ENCODE assay signal across 8 cellular contexts in the genomic region with DNA sequence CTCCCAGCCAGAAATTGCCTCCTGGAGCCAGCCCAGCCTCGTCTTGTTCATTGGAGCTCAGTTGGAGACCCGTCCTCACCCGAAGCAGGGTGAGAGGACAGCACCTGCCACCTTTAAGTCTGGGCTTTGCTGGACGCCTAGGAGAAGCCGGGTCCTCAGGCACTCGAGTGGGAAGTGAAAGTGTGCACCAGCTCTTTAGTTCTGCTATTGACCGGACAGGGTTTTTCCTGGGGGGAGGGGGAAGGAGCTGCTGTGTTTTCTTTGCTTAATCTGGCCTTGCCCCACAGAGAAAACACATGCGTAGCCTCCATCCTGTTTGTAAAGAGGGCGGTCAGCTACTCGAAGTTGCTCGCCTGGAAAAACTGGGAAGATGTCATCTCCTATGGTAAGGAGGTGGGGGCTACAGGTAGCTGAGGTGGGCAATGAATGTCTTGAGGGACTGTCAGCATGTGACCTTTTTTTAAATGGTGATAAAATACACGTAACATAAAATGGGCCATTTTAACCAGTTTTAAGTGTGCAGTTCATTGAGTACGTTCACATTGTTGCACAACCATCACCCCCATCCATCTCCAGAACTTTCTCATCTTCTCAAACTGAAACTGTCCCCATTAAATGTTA. TPM values are rescaled to one million over a fixed set of nuclear protein-coding genes. Genes with fewer than 3 reads are reported as not detected.
DNase-seq lines count a peak whose midpoint lies in the region; ATAC-seq and TF ChIP-seq lines count a peak whose summit lies in the region.

No MANE protein-coding gene starts in this region.

- ATAC-seq in GM21619 (IDR thresholded peaks at IDR 0.05; ENCODE audit: unreplicated experiment) = peak; percentile 47
- peak; percentile 28 to 78 (median 60) for ATAC-seq in heart left ventricle

- no peaks in the 10 kb centered on the region for H3K27me3 ChIP-seq in heart left ventricle
- H3K27me3 ChIP-seq in testis = no peaks in the 10 kb centered on the region

- H3K36me3 ChIP-seq in heart left ventricle (no peaks in the 10 kb centered on the region), testis (ENCODE audit: low read depth, missing control alignments) (no peaks in the 10 kb centered on the region)

- WGBS in heart left ventricle, 4 donors = 60 to 70% (median 65%) methylated on average over 12 to 13 of the region's 13 CpGs
- WGBS in testis, 2 donors = 73 to 87% methylated on average over 13 of the region's 13 CpGs

- H3K9me3 ChIP-seq in heart left ventricle (no peaks in the 10 kb centered on the region), testis (no peaks in the 10 kb centered on the region)

- DNase-seq in GM10266 (ENCODE audit: extremely low spot score) = peak; percentile 79
- peak; percentile 93 for DNase-seq in NB4 (ENCODE audit: low read depth)
- peak in 4 of 5 donors; percentile 57 to 75 (median 70) for DNase-seq in heart left ventricle
- DNase-seq in testis = peak; percentile 44
- no peak for DNase-seq in NCI-H2081 (lab: John Stamatoyannopoulos, UW)
- no peak for DNase-seq in mesenteric fat pad (ENCODE audit: low spot score)
- DNase-seq in NCI-H1048 (lab: John Stamatoyannopoulos, UW) = no peak

- no peak for TF ChIP-seq POLR2A in NB4 (IDR thresholded peaks at IDR 0.05; ENCODE audit: extremely low read depth, insufficient read length)
- no peak for TF ChIP-seq POLR2A in heart left ventricle (IDR thresholded peaks at IDR 0.05)
- no peak for TF ChIP-seq POLR2A in testis (IDR thresholded peaks at IDR 0.05)

- H3K4me1 ChIP-seq in heart left ventricle (peaks cover 0 to 98% (median 41%) of the 10 kb centered on the region in 12 donors), testis (peaks cover 3% of the 10 kb centered on the region)

- H3K27ac ChIP-seq in heart left ventricle = peak overlapping the region in 10 of 12 donors; percentile 14 to 90 (median 48)
- no peak overlapping the region for H3K27ac ChIP-seq in testis

- TF ChIP-seq CTCF in GM10266 (IDR thresholded peaks at IDR 0.05; ENCODE audit: control insufficient read depth, insufficient read depth, low read depth, missing control alignments) (no peak), NB4 (IDR thresholded peaks at IDR 0.05; ENCODE audit: low read depth, low read length) (no peak), heart left ventricle (IDR thresholded peaks at IDR 0.05) (no peak), testis (IDR thresholded peaks at IDR 0.05) (no peak)

- H3K4me3 ChIP-seq in NB4 (ENCODE audit: low read depth, low read length) = peak overlapping the region; percentile 30
- H3K4me3 ChIP-seq in heart left ventricle = peak overlapping the region in 2 of 12 donors; percentile 15 to 16
- H3K4me3 ChIP-seq in testis = no peak overlapping the region

- intact Hi-C loops in heart left ventricle (cut with DNase I) = no loop called here
- intact Hi-C loops in testis (cut with DNase I; ENCODE audit: low total_unique reads) = no loop called here

RNA-seq across cellular contexts. Expression of gene CMIP, which starts 34.4 kb away (rescaled TPM):
- total RNA-seq in heart left ventricle (10 to 100 TPM in 6 of 9 donors, 1 to 10 TPM in 3; 7.6 to 48.8 (median 16.3) TPM), testis (10 to 100 TPM; 42.0 to 72.5 TPM), mesenteric fat pad (68.4 TPM)
- polyA plus RNA-seq in heart left ventricle (1 to 10 TPM; 4.1 to 9.2 TPM), testis (ENCODE audit: insufficient read depth, low read depth, low replicate concordance) (34.9 TPM)

Comparison
In these comparisons a context has a peak if more than half of its experiments do, and no peak if none do; other contexts are left out.
1. DNase-seq: peak in GM10266 (single experiment), NB4 (single experiment), heart left ventricle (4 of 5) and testis (single experiment); none in NCI-H2081 (0 of 2), mesenteric fat pad (single experiment) and NCI-H1048 (single experiment).
2. H3K27ac ChIP-seq: peak in heart left ventricle (10 of 12); none in testis (0 of 2).